ENCODE assay signal across 22 cellular contexts in genomic region chr7:37442268-37442667, GRCh38. TPM values are rescaled to one million over a fixed set of nuclear protein-coding genes. Genes with fewer than 3 reads are reported as not detected.
DNase-seq lines count a peak whose midpoint lies in the region; ATAC-seq, FAIRE-seq and TF ChIP-seq lines count a peak whose summit lies in the region.
"Had no signal": no experiment of that assay in that cellular context is flagged by ENCODE, and none has a peak within 500 bp of the region (broad histone marks: within the 10 kb centered on the region; RNA-seq: fewer than 3 reads in every experiment).

No MANE protein-coding gene starts in this region.

- H3K9ac ChIP-seq in HepG2 (ENCODE audit: insufficient read depth, low read depth, low read length), result no peak overlapping the region
- H3K9ac ChIP-seq in subcutaneous abdominal adipose tissue (ENCODE audit: low read length in 5 of 5), result no peak overlapping the region
- H3K9ac ChIP-seq: KMS-11, SK-N-SH had no signal

- H2AFZ ChIP-seq in HepG2 (ENCODE audit: low read length), result peak overlapping the region; percentile 15
- H2AFZ ChIP-seq: GM23338 had no signal

- H3K4me3 ChIP-seq in HepG2 (replicated peaks in 1 of 3; ENCODE audit: insufficient read depth in 1 of 3, low read depth in 2 of 3, low read length in 3 of 3), result no peak overlapping the region
- no peak overlapping the region for H3K4me3 ChIP-seq in subcutaneous abdominal adipose tissue (ENCODE audit: low read depth in 1 of 5, low read length in 5 of 5)
- no peak overlapping the region for H3K4me3 ChIP-seq in vagina
- H3K4me3 ChIP-seq: GM23338, mucosa of descending colon, pancreas, skin epidermis, transverse colon had no signal

- ATAC-seq in activated CD8-positive, alpha-beta T cell treated with anti-CD3 and anti-CD28 coated beads for 36 hours, result no peak
- no peak for ATAC-seq in activated CD8-positive, alpha-beta T cell treated with anti-CD3 and anti-CD28 coated beads, Interleukin-2, amount 10 ng/mL, durations not matched to agents 7 days and 5 days
- ATAC-seq in activated B cell treated with CpG ODN at 0.5 μM for 24 hours (ENCODE audit: low read depth) (no peak), HepG2 (no peak), HG03469 (IDR thresholded peaks at IDR 0.05; ENCODE audit: unreplicated experiment) (no peak)
- ATAC-seq: effector memory CD8-positive, alpha-beta T cell; GM23338; mucosa of descending colon; Panc1; pancreas had no signal

- peaks cover 17% of the 10 kb centered on the region for H3K36me3 Mint-ChIP-seq in activated CD8-positive, alpha-beta T cell treated with anti-CD3 and anti-CD28 coated beads for 36 hours (ENCODE audit: low read depth)
- H3K36me3 Mint-ChIP-seq in activated CD8-positive, alpha-beta T cell treated with anti-CD3 and anti-CD28 coated beads, Interleukin-2, amount 10 ng/mL, durations not matched to agents 7 days and 5 days (ENCODE audit: low read depth), result peaks cover 3% of the 10 kb centered on the region
- peaks cover 14% of the 10 kb centered on the region for H3K36me3 Mint-ChIP-seq in activated B cell treated with CpG ODN at 0.5 μM for 24 hours (ENCODE audit: low read depth)

- POLR2A ChIA-PET in activated CD8-positive, alpha-beta T cell treated with anti-CD3 and anti-CD28 coated beads for 36 hours (lab: Charles Lee), result interaction anchor here (1.1 kb wide), 2 partner anchors 26 to 87 kb away, joined by 3 read pairs; no protein-coding TSS in a partner anchor
- POLR2A ChIA-PET in activated CD8-positive, alpha-beta T cell treated with anti-CD3 and anti-CD28 coated beads, Interleukin-2, amount 10 ng/mL, durations not matched to agents 7 days and 5 days (lab: Charles Lee), result interaction anchor here (1.5 kb wide), 1 partner anchor 33 kb away, joined by 3 read pairs; no protein-coding TSS in a partner anchor
- POLR2A ChIA-PET in activated B cell treated with CpG ODN at 0.5 μM for 24 hours (lab: Charles Lee) (no interaction called here), HepG2 (lab: Yijun Ruan, JAX) (no interaction called here)

- no peak for TF ChIP-seq CTCF in activated CD8-positive, alpha-beta T cell treated with anti-CD3 and anti-CD28 coated beads for 36 hours (IDR thresholded peaks at IDR 0.05)
- TF ChIP-seq CTCF in activated B cell treated with CpG ODN at 0.5 μM for 24 hours (IDR thresholded peaks at IDR 0.05) (no peak), HepG2 (CRISPR knock-in tag; IDR thresholded peaks at IDR 0.05) (no peak), vagina (IDR thresholded peaks at IDR 0.05) (no peak)

- H3K27ac ChIP-seq in HepG2 (ENCODE audit: extremely low read length, insufficient read depth, low read length) (no peak overlapping the region), subcutaneous abdominal adipose tissue (ENCODE audit: low read depth, low read length) (peak overlapping the region; percentile 67), vagina (no peak overlapping the region)
- H3K27ac ChIP-seq: KMS-11, pancreas had no signal

- no peaks in the 10 kb centered on the region for H3K79me2 ChIP-seq in HepG2 (ENCODE audit: insufficient read depth, low read length)

- FAIRE-seq in HepG2 (lab: Jason Lieb, UNC), result no peak
- FAIRE-seq: A204.1, pancreas had no signal

- TF ChIP-seq RAD21 in HepG2 (CRISPR knock-in tag; IDR thresholded peaks at IDR 0.05), result no peak

- H3K36me3 ChIP-seq in HepG2 (replicated peaks in 1 of 2; ENCODE audit: control insufficient read depth in 1 of 2, insufficient read depth in 2 of 2, low read length in 2 of 2) (no peaks in the 10 kb centered on the region), subcutaneous abdominal adipose tissue (ENCODE audit: control insufficient read depth in 5 of 5, insufficient read depth in 5 of 5, low read length in 5 of 5) (no peaks in the 10 kb centered on the region), vagina (no peaks in the 10 kb centered on the region)
- H3K36me3 ChIP-seq: pancreas, transverse colon had no signal

- no peaks in the 10 kb centered on the region for H3K27me3 Mint-ChIP-seq in activated CD8-positive, alpha-beta T cell treated with anti-CD3 and anti-CD28 coated beads for 36 hours
- no peaks in the 10 kb centered on the region for H3K27me3 Mint-ChIP-seq in activated CD8-positive, alpha-beta T cell treated with anti-CD3 and anti-CD28 coated beads, Interleukin-2, amount 10 ng/mL, durations not matched to agents 7 days and 5 days (ENCODE audit: low read depth)
- no peaks in the 10 kb centered on the region for H3K27me3 Mint-ChIP-seq in activated B cell treated with CpG ODN at 0.5 μM for 24 hours
- H3K27me3 Mint-ChIP-seq: effector memory CD8-positive, alpha-beta T cell had no signal

- intact Hi-C loops in activated CD8-positive, alpha-beta T cell treated with anti-CD3 and anti-CD28 coated beads for 36 hours (cut with micrococcal nuclease), result loop anchor here (10.0 kb wide), 1 partner anchor 207 kb away; no protein-coding TSS in a partner anchor
- intact Hi-C loops in activated B cell treated with CpG ODN at 0.5 μM for 24 hours (cut with micrococcal nuclease), result loop anchor here (10.0 kb wide), 1 partner anchor 1747 kb away; the partner anchor contains the start of gene HERPUD2
- intact Hi-C loops in HepG2 (cut with micrococcal nuclease; ENCODE audit: unreplicated experiment), result no loop called here
- intact Hi-C loops in vagina (cut with DNase I), result loop anchor here (10.0 kb wide), 1 partner anchor 157 kb away; no protein-coding TSS in a partner anchor

- H4K20me1 ChIP-seq in HepG2 (ENCODE audit: insufficient read depth, low read length), result no peaks in the 10 kb centered on the region

- H3K27ac Mint-ChIP-seq in activated CD8-positive, alpha-beta T cell treated with anti-CD3 and anti-CD28 coated beads for 36 hours, result peak overlapping the region; percentile 91
- H3K27ac Mint-ChIP-seq in activated CD8-positive, alpha-beta T cell treated with anti-CD3 and anti-CD28 coated beads, Interleukin-2, amount 10 ng/mL, durations not matched to agents 7 days and 5 days, result no peak overlapping the region
- peak overlapping the region; percentile 73 for H3K27ac Mint-ChIP-seq in activated B cell treated with CpG ODN at 0.5 μM for 24 hours
- H3K27ac Mint-ChIP-seq: GM23338 had no signal

- no peak for TF ChIP-seq EP300 in HepG2 (IDR thresholded peaks at IDR 0.05; ENCODE audit: low read depth in 2 of 2, low read length in 2 of 2)
- no peak for TF ChIP-seq EP300 in HepG2 (CRISPR knock-in tag; IDR thresholded peaks at IDR 0.05; ENCODE audit: borderline replicate concordance)

- H3K4me1 ChIP-seq in HepG2 (ENCODE audit: insufficient read depth, low read length), result no peaks in the 10 kb centered on the region
- H3K4me1 ChIP-seq in subcutaneous abdominal adipose tissue (ENCODE audit: control insufficient read depth in 5 of 5, insufficient read depth in 5 of 5, low read length in 5 of 5), result peaks cover 0 to 51% (median 31%) of the 10 kb centered on the region in 5 donors
- H3K4me1 ChIP-seq in vagina, result peaks cover 33% of the 10 kb centered on the region

- H3K9me3 Mint-ChIP-seq in activated CD8-positive, alpha-beta T cell treated with anti-CD3 and anti-CD28 coated beads for 36 hours, result no peaks in the 10 kb centered on the region
- H3K9me3 Mint-ChIP-seq in activated CD8-positive, alpha-beta T cell treated with anti-CD3 and anti-CD28 coated beads, Interleukin-2, amount 10 ng/mL, durations not matched to agents 7 days and 5 days (ENCODE audit: insufficient read depth), result no peaks in the 10 kb centered on the region
- no peaks in the 10 kb centered on the region for H3K9me3 Mint-ChIP-seq in activated B cell treated with CpG ODN at 0.5 μM for 24 hours
- H3K9me3 Mint-ChIP-seq: effector memory CD8-positive, alpha-beta T cell; GM23338 had no signal

- no peak for DNase-seq in activated CD8-positive, alpha-beta T cell treated with anti-CD3 and anti-CD28 coated beads for 36 hours
- DNase-seq in activated CD8-positive, alpha-beta T cell treated with anti-CD3 and anti-CD28 coated beads, Interleukin-2, amount 10 ng/mL, durations not matched to agents 7 days and 5 days, result no peak
- DNase-seq in activated B cell treated with CpG ODN at 0.5 μM for 24 hours, result no peak
- DNase-seq in HepG2 (ENCODE audit: low spot score), result no peak
- DNase-seq in vagina (ENCODE audit: extremely low spot score in 2 of 2), result no peak
- DNase-seq in NCI-H82 (lab: John Stamatoyannopoulos, UW), result no peak
- DNase-seq: DMS53; effector memory CD8-positive, alpha-beta T cell; kidney glomerular epithelial cell; mucosa of descending colon; NCI-H1092 treated with DMSO at 0.1 percent for 48 hours; pancreas; SK-N-SH; transverse colon had no signal

- WGBS in HepG2 (ENCODE audit: low lambda C conversion rate), result 28% methylated on average over 4 of the region's 4 CpGs

- H3K27me3 ChIP-seq in HepG2 (ENCODE audit: control insufficient read depth in 1 of 2, insufficient read depth in 2 of 2, low read length in 2 of 2), result peaks cover 0 to 10% of the 10 kb centered on the region in 2 experiments; a peak in 2 of 5 replicates
- peaks cover 0 to 7% (median 0%) of the 10 kb centered on the region in 5 donors for H3K27me3 ChIP-seq in subcutaneous abdominal adipose tissue (ENCODE audit: control insufficient read depth in 5 of 5, insufficient read depth in 4 of 5, low read length in 5 of 5)
- no peaks in the 10 kb centered on the region for H3K27me3 ChIP-seq in vagina
- H3K27me3 ChIP-seq: pancreas, transverse colon had no signal

- CTCF ChIA-PET in activated CD8-positive, alpha-beta T cell treated with anti-CD3 and anti-CD28 coated beads for 36 hours (lab: Charles Lee), result interaction anchor here (0.7 to 1.7 kb wide), 4 partner anchors 14 to 158 kb away, joined by 3 to 4 read pairs (median 4); no protein-coding TSS in a partner anchor
- CTCF ChIA-PET in activated CD8-positive, alpha-beta T cell treated with anti-CD3 and anti-CD28 coated beads, Interleukin-2, amount 10 ng/mL, durations not matched to agents 7 days and 5 days (lab: Charles Lee), result interaction anchor here (3.2 kb wide), 1 partner anchor 89 kb away, joined by 9 read pairs; no protein-coding TSS in a partner anchor
- CTCF ChIA-PET in activated B cell treated with CpG ODN at 0.5 μM for 24 hours (lab: Charles Lee), result interaction anchor here (0.5 kb wide), 1 partner anchor 14 kb away, joined by 3 read pairs; no protein-coding TSS in a partner anchor
- CTCF ChIA-PET in HepG2 (lab: Yijun Ruan, JAX; ENCODE audit: low intra/inter-chr PET ratio, low total read pairs), result no interaction called here

- H3K9me3 ChIP-seq in HepG2 (ENCODE audit: low read length), result no peaks in the 10 kb centered on the region
- H3K9me3 ChIP-seq in subcutaneous abdominal adipose tissue (ENCODE audit: control insufficient read depth in 5 of 5, low read length in 5 of 5), result no peaks in the 10 kb centered on the region
- no peaks in the 10 kb centered on the region for H3K9me3 ChIP-seq in vagina
- H3K9me3 ChIP-seq: mucosa of descending colon, pancreas, transverse colon had no signal

- H3K4me3 Mint-ChIP-seq in activated CD8-positive, alpha-beta T cell treated with anti-CD3 and anti-CD28 coated beads for 36 hours, result no peak overlapping the region
- H3K4me3 Mint-ChIP-seq in activated CD8-positive, alpha-beta T cell treated with anti-CD3 and anti-CD28 coated beads, Interleukin-2, amount 10 ng/mL, durations not matched to agents 7 days and 5 days, result no peak overlapping the region
- no peak overlapping the region for H3K4me3 Mint-ChIP-seq in activated B cell treated with CpG ODN at 0.5 μM for 24 hours
- H3K4me3 Mint-ChIP-seq: CD14-positive monocyte, GM23338 had no signal

- H3K4me1 Mint-ChIP-seq in activated CD8-positive, alpha-beta T cell treated with anti-CD3 and anti-CD28 coated beads for 36 hours (ENCODE audit: low read depth), result peaks cover 73% of the 10 kb centered on the region
- H3K4me1 Mint-ChIP-seq in activated CD8-positive, alpha-beta T cell treated with anti-CD3 and anti-CD28 coated beads, Interleukin-2, amount 10 ng/mL, durations not matched to agents 7 days and 5 days (ENCODE audit: low read depth), result peaks cover 45% of the 10 kb centered on the region
- H3K4me1 Mint-ChIP-seq in activated B cell treated with CpG ODN at 0.5 μM for 24 hours, result peaks cover 63% of the 10 kb centered on the region

- no TSS peak for BruUV-seq in HepG2 (replicated peaks; lab: Mats Ljungman, UMichigan)

- TF ChIP-seq POLR2A in HepG2 (IDR thresholded peaks at IDR 0.05; ENCODE audit: insufficient read depth in 1 of 2, low read depth in 2 of 2, low read length in 2 of 2) (no peak), vagina (IDR thresholded peaks at IDR 0.05) (no peak)

- no peak overlapping the region for H3K4me2 ChIP-seq in HepG2 (ENCODE audit: low read depth, low read length)
- H3K4me2 ChIP-seq: GM23338, KMS-11, SK-N-SH had no signal

- in situ Hi-C loops in HepG2 (cut with HindIII; ENCODE audit: extremely low pct_ligation_motif_present, low pct_unique_long_range_greater_than_20kb), result no loop called here

RNA-seq across cellular contexts. Expression of gene ELMO1, which starts 6.4 kb away (rescaled TPM):
- 10 to 100 TPM; 72.8 to 75.3 TPM for total RNA-seq in activated CD8-positive, alpha-beta T cell treated with anti-CD3 and anti-CD28 coated beads for 36 hours
- total RNA-seq in activated CD8-positive, alpha-beta T cell treated with anti-CD3 and anti-CD28 coated beads, Interleukin-2, amount 10 ng/mL, durations not matched to agents 7 days and 5 days, result 10 to 100 TPM; 64.0 to 68.5 TPM
- 108 and 132 TPM in 2 replicates for total RNA-seq in activated B cell treated with CpG ODN at 0.5 μM for 24 hours
- total RNA-seq in HepG2 (2016; rRNA removed; fragmentation: Illumina TruSeq; extraction: Trizol), result 0.11 TPM in 1 of 2 replicates, not detected in the other
- total RNA-seq in HepG2 (2016; cell fraction: cytosol; rRNA removed; fragmentation: Illumina TruSeq; extraction: Trizol; ENCODE audit: low read depth), result 0.44 TPM in 1 of 2 replicates, not detected in the other
- total RNA-seq in HepG2 (2016; cell fraction: insoluble cytoplasmic fraction; rRNA removed; fragmentation: Illumina TruSeq; extraction: Trizol), result 0.25 and 0.32 TPM in 2 replicates
- 0.10 and 0.25 TPM in 2 replicates for total RNA-seq in HepG2 (2016; cell fraction: membrane; rRNA removed; fragmentation: Illumina TruSeq; extraction: Trizol)
- 0.19 TPM in 1 of 2 replicates, not detected in the other for total RNA-seq in HepG2 (2016; cell fraction: nucleus; rRNA removed; fragmentation: Illumina TruSeq; extraction: Trizol)
- polyA plus RNA-seq in HepG2 (2011; rRNA removed), result 0.14 and 0.17 TPM in 2 replicates
- 0.05 TPM in 1 of 2 replicates, not detected in the other for polyA plus RNA-seq in HepG2 (2011; cell fraction: cytosol; rRNA removed)
- polyA plus RNA-seq in HepG2 (2011; cell fraction: nucleus; rRNA removed), result 0.31 TPM in 1 of 2 replicates, not detected in the other
- 0.21 and 0.66 TPM in 2 replicates for polyA plus RNA-seq in HepG2 (2012)
- 0.10 TPM in 1 of 2 replicates, not detected in the other for polyA plus RNA-seq in HepG2 (2016; cell fraction: cytosol; fragmentation: Illumina TruSeq; extraction: Trizol; ENCODE audit: low read depth)
- polyA plus RNA-seq in HepG2 (2016; cell fraction: insoluble cytoplasmic fraction; fragmentation: Illumina TruSeq; extraction: Trizol; ENCODE audit: low read depth), result 0.37 and 0.74 TPM in 2 replicates
- polyA plus RNA-seq in HepG2 (2016; cell fraction: membrane; fragmentation: Illumina TruSeq; extraction: Trizol; ENCODE audit: low read depth), result 0.29 and 0.41 TPM in 2 replicates
- 0.31 and 0.61 TPM in 2 replicates for polyA plus RNA-seq in HepG2 (2016; cell fraction: nucleus; fragmentation: Illumina TruSeq; extraction: Trizol; ENCODE audit: insufficient read depth, low read depth)
- polyA minus RNA-seq in HepG2 (2011; rRNA and poly(A)+ RNA removed; ENCODE audit: low replicate concordance), result 0.05 and 1.2 TPM in 2 replicates
- polyA minus RNA-seq in HepG2 (2011; cell fraction: cytosol; rRNA and poly(A)+ RNA removed), result not detected in 2 replicates
- 0.37 and 1.3 TPM in 2 replicates for polyA minus RNA-seq in HepG2 (2011; cell fraction: nucleus; rRNA and poly(A)+ RNA removed)
- total RNA-seq in vagina, result 74.4 TPM

Comparison
In these comparisons a context has a peak if more than half of its experiments do, and no peak if none do; other contexts are left out.
1. RNA of gene ELMO1, which starts 6.4 kb away (total RNA-seq): 108 to 132 TPM in activated B cell treated with CpG ODN at 0.5 μM for 24 hours, 72.8 to 75.3 TPM in activated CD8-positive, alpha-beta T cell treated with anti-CD3 and anti-CD28 coated beads for 36 hours, 74.4 TPM in vagina (single experiment) and 64.0 to 68.5 TPM in activated CD8-positive, alpha-beta T cell treated with anti-CD3 and anti-CD28 coated beads, Interleukin-2, amount 10 ng/mL, durations not matched to agents 7 days and 5 days; 0.10 to 0.44 TPM in HepG2; every median in the first group is over 10 times any median in the second.
2. POLR2A ChIA-PET loops: an anchor here in activated CD8-positive, alpha-beta T cell treated with anti-CD3 and anti-CD28 coated beads for 36 hours (1.1 kb wide) and activated CD8-positive, alpha-beta T cell treated with anti-CD3 and anti-CD28 coated beads, Interleukin-2, amount 10 ng/mL, durations not matched to agents 7 days and 5 days (1.5 kb wide); none called in activated B cell treated with CpG ODN at 0.5 μM for 24 hours and HepG2.